ENCODE assay signal across 8 cellular contexts in genomic region chr5:33379757-33380156, GRCh38.
A peak's percentile ranks its signal among the peaks of the same experiment; 100 is the strongest.
DNase-seq lines count a peak whose midpoint lies in the region; ATAC-seq, FAIRE-seq and TF ChIP-seq lines count a peak whose summit lies in the region.

No MANE protein-coding gene starts in this region.

- no peaks in the 10 kb centered on the region for H3K9me2 ChIP-seq in hepatocyte (replicated peaks; ENCODE audit: insufficient read depth)

- H4K20me1 ChIP-seq in hepatocyte (ENCODE audit: insufficient read depth, poor library complexity, severe bottlenecking): no peaks in the 10 kb centered on the region

- TF ChIP-seq POLR2A in H54 (IDR thresholded peaks at IDR 0.05; ENCODE audit: low read depth, low read length) (no peak), suprapubic skin (IDR thresholded peaks at IDR 0.05) (no peak)

- H3K79me2 ChIP-seq in hepatocyte: no peaks in the 10 kb centered on the region

- H3K27me3 ChIP-seq in RWPE2 (ENCODE audit: insufficient read depth, poor library complexity, severe bottlenecking): no peaks in the 10 kb centered on the region
- no peaks in the 10 kb centered on the region for H3K27me3 ChIP-seq in hepatocyte
- no peaks in the 10 kb centered on the region for H3K27me3 ChIP-seq in suprapubic skin

- H3K9me3 ChIP-seq in RWPE2 (ENCODE audit: severe bottlenecking) (no peaks in the 10 kb centered on the region), hepatocyte (ENCODE audit: low read depth) (no peaks in the 10 kb centered on the region), suprapubic skin (peaks cover 4% of the 10 kb centered on the region)

- no peak overlapping the region for H3K4me2 ChIP-seq in hepatocyte

- H3K4me1 ChIP-seq in RWPE2 (ENCODE audit: insufficient read depth, poor library complexity, severe bottlenecking): peaks cover 10% of the 10 kb centered on the region
- H3K4me1 ChIP-seq in hepatocyte (ENCODE audit: insufficient read depth): no peaks in the 10 kb centered on the region
- H3K4me1 ChIP-seq in suprapubic skin: no peaks in the 10 kb centered on the region

- H3K27ac ChIP-seq in RWPE2 (ENCODE audit: poor library complexity, severe bottlenecking): no peak overlapping the region
- H3K27ac ChIP-seq in hepatocyte: no peak overlapping the region
- H3K27ac ChIP-seq in suprapubic skin: no peak overlapping the region

- no peaks in the 10 kb centered on the region for H3K36me3 ChIP-seq in RWPE2 (ENCODE audit: low read depth)
- H3K36me3 ChIP-seq in hepatocyte (replicated peaks; ENCODE audit: insufficient read depth, low read depth): no peaks in the 10 kb centered on the region
- no peaks in the 10 kb centered on the region for H3K36me3 ChIP-seq in suprapubic skin

- 77% methylated on average over 10 of the region's 10 CpGs for WGBS in hepatocyte (ENCODE audit: low lambda C conversion rate, missing lambda C conversion rate)
- WGBS in suprapubic skin: 77% methylated on average over 10 of the region's 10 CpGs

- no peak for TF ChIP-seq EP300 in suprapubic skin (IDR thresholded peaks at IDR 0.05)

- TF ChIP-seq CTCF in AG09319 (IDR thresholded peaks at IDR 0.05; ENCODE audit: low read depth, low read length) (peak; percentile 45), RWPE2 (IDR thresholded peaks at IDR 0.05; ENCODE audit: poor library complexity, severe bottlenecking) (peak; percentile 41), hepatocyte (IDR thresholded peaks at IDR 0.05; ENCODE audit: poor library complexity) (peak; percentile 38), suprapubic skin (IDR thresholded peaks at IDR 0.05) (no peak)

- peak; percentile 85 for FAIRE-seq in H54 (lab: Jason Lieb, UNC)

- no peak for ATAC-seq in RWPE2 (ENCODE audit: low read depth)
- ATAC-seq in GM19035 (IDR thresholded peaks at IDR 0.05; ENCODE audit: unreplicated experiment): no peak
- no peak for ATAC-seq in HG03378 (IDR thresholded peaks at IDR 0.05; ENCODE audit: unreplicated experiment)

- H2AFZ ChIP-seq in hepatocyte: no peak overlapping the region

- DNase-seq in AG09319 (ENCODE audit: extremely low read depth, low read depth): no peak
- peak; percentile 15 for DNase-seq in H54 (ENCODE audit: insufficient read length, low spot score)
- DNase-seq in RWPE2 (ENCODE audit: low spot score): no peak
- peak; percentile 20 for DNase-seq in hepatocyte (ENCODE audit: low spot score)
- DNase-seq in NCI-H1436 (lab: John Stamatoyannopoulos, UW): no peak
- DNase-seq in suprapubic skin (ENCODE audit: low spot score in 2 of 2): no peak

- H3K4me3 ChIP-seq in RWPE2 (ENCODE audit: severe bottlenecking): no peak overlapping the region
- H3K4me3 ChIP-seq in hepatocyte: no peak overlapping the region
- no peak overlapping the region for H3K4me3 ChIP-seq in suprapubic skin

Comparison
In these comparisons a context has a peak if more than half of its experiments do, and no peak if none do; other contexts are left out.
1. DNase-seq: peak in H54 (single experiment) and hepatocyte (single experiment); none in AG09319 (single experiment), RWPE2 (single experiment), NCI-H1436 (single experiment) and suprapubic skin (0 of 2).
2. CTCF ChIP-seq: peak in AG09319 (single experiment), RWPE2 (single experiment) and hepatocyte (single experiment); none in suprapubic skin (0 of 2).